Comparison of ENCODE assay signal across 15 cellular contexts in the genomic region with DNA sequence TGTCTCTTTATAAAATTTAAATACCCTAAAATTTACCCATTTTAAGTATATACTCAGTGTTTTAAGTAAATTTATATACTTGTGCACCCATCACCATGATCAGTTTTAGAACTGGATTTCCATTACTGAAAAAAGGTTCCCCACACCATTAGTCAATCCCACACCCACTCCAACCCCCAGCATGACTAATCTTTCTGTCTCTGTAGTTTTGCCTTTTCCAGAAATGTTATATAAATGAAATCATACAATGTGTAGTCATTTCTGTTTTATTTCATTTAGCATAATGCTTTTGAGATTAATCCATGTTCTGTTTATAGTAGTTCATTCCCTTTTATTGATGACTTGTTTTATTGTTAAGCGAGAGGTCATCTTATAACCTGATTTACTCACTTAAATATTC.
DNase-seq lines count a peak whose midpoint lies in the region; ATAC-seq and TF ChIP-seq lines count a peak whose summit lies in the region.
"Had no signal": no experiment of that assay in that cellular context is flagged by ENCODE, and none has a peak within 500 bp of the region (broad histone marks: within the 10 kb centered on the region; RNA-seq: fewer than 3 reads in every experiment).

No MANE protein-coding gene starts in this region.

- H3K27me3 ChIP-seq in GM23248 (replicated peaks; ENCODE audit: insufficient read depth), result no peaks in the 10 kb centered on the region
- no peaks in the 10 kb centered on the region for H3K27me3 ChIP-seq in osteoblast (ENCODE audit: insufficient read depth, low read length)
- H3K27me3 ChIP-seq: ovary had no signal

- H3F3A ChIP-seq in GM23248 (ENCODE audit: insufficient read depth), result peaks cover 26% of the 10 kb centered on the region

- peak overlapping the region; percentile 63 for H3K27ac ChIP-seq in GM23248
- H3K27ac ChIP-seq in osteoblast (ENCODE audit: low read depth, low read length), result peak overlapping the region; percentile 55
- H3K27ac ChIP-seq: ovary had no signal

- H3K9me2 ChIP-seq in GM23248 (ENCODE audit: insufficient read depth), result no peaks in the 10 kb centered on the region

- in situ Hi-C loops in GM23248 (cut with MboI) (no loop called here), GM13977 (cut with MboI; ENCODE audit: low pct_unique_long_range_greater_than_20kb, low sequenced_read_pairs, unreplicated experiment) (no loop called here)

- DNase-seq in AG20443 (ENCODE audit: low spot score) (peak; percentile 48), GM23248 (peak; percentile 82), osteoblast (ENCODE audit: insufficient read length, low spot score, missing footprints) (no peak), GM13977 (ENCODE audit: low spot score) (no peak), AG08396 (ENCODE audit: low spot score) (no peak)
- peak in 1 of 2 donors; percentile 35 for DNase-seq in activated naive CD4-positive, alpha-beta T cell treated with anti-CD3 and anti-CD28 coated beads, Interleukin-2, amount 50 U/mL, for 72 hours (ENCODE audit: low spot score in 2 of 2)
- DNase-seq: activated CD8-positive, alpha-beta memory T cell treated with anti-CD3 and anti-CD28 coated beads for 24 hours; aorta; immature natural killer cell; Karpas-422; NCI-H1694 treated with DMSO at 0.1 percent for 48 hours; NCI-H748 treated with DMSO at 0.1 percent for 48 hours; ovary had no signal

- H3K4me2 ChIP-seq in GM23248 (ENCODE audit: unreplicated experiment) (peak overlapping the region; percentile 9), osteoblast (ENCODE audit: insufficient read depth, low read length) (peak overlapping the region; percentile 10)

- H3K9ac ChIP-seq in GM23248, result no peak overlapping the region

- H3K36me3 ChIP-seq in GM23248 (ENCODE audit: low read depth), result no peaks in the 10 kb centered on the region
- H3K36me3 ChIP-seq in osteoblast (ENCODE audit: insufficient read depth, low read length), result peaks cover 14% of the 10 kb centered on the region
- H3K36me3 ChIP-seq: ovary had no signal

- H3K9me3 ChIP-seq in GM23248 (ENCODE audit: low read depth), result no peaks in the 10 kb centered on the region
- H3K9me3 ChIP-seq in osteoblast (ENCODE audit: low read depth, low read length), result no peaks in the 10 kb centered on the region
- H3K9me3 ChIP-seq: ovary had no signal

- H2AFZ ChIP-seq in GM23248 (no peak overlapping the region), osteoblast (ENCODE audit: low read length) (no peak overlapping the region)

- 21 to 29% methylated on average over 1 of the region's 1 CpG for WGBS in GM23248 (ENCODE audit: low coverage in 1 of 2, low lambda C conversion rate in 2 of 2, missing lambda C conversion rate in 2 of 2), 2 experiments

- H3K4me1 ChIP-seq in GM23248 (ENCODE audit: insufficient read depth) (peaks cover 15% of the 10 kb centered on the region), osteoblast (ENCODE audit: insufficient read depth, low read length) (peaks cover 17% of the 10 kb centered on the region)

- H3K79me2 ChIP-seq in GM23248 (ENCODE audit: insufficient read depth) (no peaks in the 10 kb centered on the region), osteoblast (ENCODE audit: insufficient read depth, low read length) (no peaks in the 10 kb centered on the region)

- H4K20me1 ChIP-seq in GM23248 (ENCODE audit: insufficient read depth) (no peaks in the 10 kb centered on the region), osteoblast (ENCODE audit: insufficient read depth, low read length) (no peaks in the 10 kb centered on the region)

- H3K27ac Mint-ChIP-seq in activated naive CD4-positive, alpha-beta T cell treated with anti-CD3 and anti-CD28 coated beads, Interleukin-2, amount 50 U/mL, for 72 hours, result peak overlapping the region in 1 of 2 donors; percentile 63

- H3K36me3 Mint-ChIP-seq in activated naive CD4-positive, alpha-beta T cell treated with anti-CD3 and anti-CD28 coated beads, Interleukin-2, amount 50 U/mL, for 72 hours, result peaks cover 10 to 11% of the 10 kb centered on the region in 2 donors

- no peak overlapping the region for H3K4me3 ChIP-seq in GM23248
- H3K4me3 ChIP-seq in osteoblast (ENCODE audit: insufficient read depth, low read length), result no peak overlapping the region
- H3K4me3 ChIP-seq: ovary had no signal

- no peak for TF ChIP-seq CTCF in osteoblast (IDR thresholded peaks at IDR 0.05; ENCODE audit: extremely low read depth, low read depth, low read length)
- TF ChIP-seq CTCF in GM13977 (IDR thresholded peaks at IDR 0.05; ENCODE audit: extremely low read depth, insufficient read depth, missing control alignments), result no peak

- peak; percentile 88 to 89 for ATAC-seq in activated naive CD4-positive, alpha-beta T cell treated with anti-CD3 and anti-CD28 coated beads, Interleukin-2, amount 50 U/mL, for 72 hours
- ATAC-seq in HG03521 (IDR thresholded peaks at IDR 0.05; ENCODE audit: unreplicated experiment), result no peak

- no peaks in the 10 kb centered on the region for H3K9me3 Mint-ChIP-seq in activated naive CD4-positive, alpha-beta T cell treated with anti-CD3 and anti-CD28 coated beads, Interleukin-2, amount 50 U/mL, for 72 hours
- H3K9me3 Mint-ChIP-seq: CD14-positive monocyte, immature natural killer cell had no signal

Comparison
In these comparisons a context has a peak if more than half of its experiments do, and no peak if none do; other contexts are left out.
1. DNase-seq: peak in AG20443 (single experiment) and GM23248 (single experiment); none in osteoblast (single experiment), GM13977 (single experiment) and AG08396 (single experiment).